Comparison of ENCODE assay signal across 9 cellular contexts in genomic region chr1:15155760-15156743, GRCh38. TPM values are rescaled to one million over a fixed set of nuclear protein-coding genes. Genes with fewer than 3 reads are reported as not detected.
DNase-seq lines count a peak whose midpoint lies in the region; ATAC-seq and TF ChIP-seq lines count a peak whose summit lies in the region.
"Had no signal": no experiment of that assay in that cellular context is flagged by ENCODE, and none has a peak within 500 bp of the region (broad histone marks: within the 10 kb centered on the region; RNA-seq: fewer than 3 reads in every experiment).

No MANE protein-coding gene starts in this region.

- H3K27me3 Mint-ChIP-seq in type B pancreatic cell: peaks cover 10% of the 10 kb centered on the region

- H3K27ac ChIP-seq in heart right ventricle (peak overlapping the region in 7 of 10 donors; percentile 6 to 82 (median 64)), right atrium auricular region (no peak overlapping the region)

- no peak for DNase-seq in heart right ventricle
- DNase-seq in right atrium auricular region (ENCODE audit: low spot score): no peak
- peak; percentile 61 for DNase-seq in RPMI8226
- peak; percentile 34 for DNase-seq in glomerular visceral epithelial cell (ENCODE audit: extremely low spot score)
- no peak for DNase-seq in type B pancreatic cell (ENCODE audit: extremely low spot score, unreplicated experiment)
- no peak for DNase-seq in sciatic nerve (ENCODE audit: low spot score)
- DNase-seq in A172 (ENCODE audit: low spot score): no peak
- DNase-seq: stimulated activated CD4-positive, alpha-beta T cell treated with anti-CD3 and anti-CD28 coated beads, Interleukin-4, amount 100 ng/mL, for 1 hour had no signal

- intact Hi-C loops in heart right ventricle (cut with DNase I): loop anchor here in 2 of 10 donors (10.0 kb wide), 2 partner anchors 59 to 149 kb away; no protein-coding TSS in a partner anchor
- intact Hi-C loops in sciatic nerve (cut with DNase I): no loop called here

- peaks cover 8% of the 10 kb centered on the region for H3K36me3 Mint-ChIP-seq in type B pancreatic cell

- peak overlapping the region; percentile 65 for H3K27ac Mint-ChIP-seq in type B pancreatic cell

- H3K36me3 ChIP-seq in heart right ventricle: no peaks in the 10 kb centered on the region
- no peaks in the 10 kb centered on the region for H3K36me3 ChIP-seq in right atrium auricular region

- ATAC-seq in heart right ventricle (no peak), sciatic nerve (no peak), HG03045 (IDR thresholded peaks at IDR 0.05; ENCODE audit: unreplicated experiment) (no peak)

- H3K27me3 ChIP-seq in heart right ventricle (peaks cover 0 to 35% (median 0%) of the 10 kb centered on the region in 7 donors), right atrium auricular region (no peaks in the 10 kb centered on the region)

- TF ChIP-seq CTCF in heart right ventricle (IDR thresholded peaks at IDR 0.05) (no peak), right atrium auricular region (IDR thresholded peaks at IDR 0.05) (no peak), type B pancreatic cell (conservative IDR thresholded peaks at IDR 0.05) (no peak)

- H3K4me1 ChIP-seq in heart right ventricle (peaks cover 2 to 66% (median 20%) of the 10 kb centered on the region in 9 donors), right atrium auricular region (peaks cover 0 to 20% of the 10 kb centered on the region in 2 donors)

- 59 to 66% methylated on average over 14 of the region's 14 CpGs for WGBS in heart right ventricle, 2 donors

- peak overlapping the region; percentile 80 for H3K4me3 Mint-ChIP-seq in type B pancreatic cell

- H3K4me1 Mint-ChIP-seq in type B pancreatic cell (ENCODE audit: unreplicated experiment): peaks cover 54% of the 10 kb centered on the region

- no peaks in the 10 kb centered on the region for H3K9me3 Mint-ChIP-seq in type B pancreatic cell

- H3K9me3 ChIP-seq in heart right ventricle (no peaks in the 10 kb centered on the region), right atrium auricular region (no peaks in the 10 kb centered on the region)

- H3K4me3 ChIP-seq in heart right ventricle: peak overlapping the region in 5 of 10 donors; percentile 14 to 72 (median 27)
- no peak overlapping the region for H3K4me3 ChIP-seq in right atrium auricular region

RNA-seq across cellular contexts. Expression of gene TMEM51, which starts 2.5 kb away (rescaled TPM):
- 1 to 10 TPM; 2.0 to 9.5 (median 2.8) TPM for total RNA-seq in heart right ventricle
- polyA plus RNA-seq in heart right ventricle: 1 to 10 TPM; 3.8 to 3.9 TPM
- total RNA-seq in right atrium auricular region: 1 to 10 TPM; 3.2 to 6.6 TPM
- total RNA-seq in type B pancreatic cell (ENCODE audit: low replicate concordance): 12.5 and 28.8 TPM in 2 replicates
- 17.3 TPM for total RNA-seq in sciatic nerve
- total RNA-seq in A172 (2014; rRNA removed; shearing (Covaris generic)): 8.5 and 10.4 TPM in 2 replicates

Comparison
In these comparisons a context has a peak if more than half of its experiments do, and no peak if none do; other contexts are left out.
1. H3K27ac ChIP-seq: peak in heart right ventricle (7 of 10); none in right atrium auricular region (0 of 2).
2. DNase-seq: peak in RPMI8226 (single experiment) and glomerular visceral epithelial cell (single experiment); none in heart right ventricle (0 of 2), right atrium auricular region (single experiment), type B pancreatic cell (single experiment), sciatic nerve (single experiment) and A172 (single experiment).